Comparison of ENCODE assay signal across 20 cellular contexts in genomic region chr19:10670876-10671804, GRCh38. TPM values are rescaled to one million over a fixed set of nuclear protein-coding genes. Genes with fewer than 3 reads are reported as not detected.
DNase-seq lines count a peak whose midpoint lies in the region; ATAC-seq and TF ChIP-seq lines count a peak whose summit lies in the region.
"Had no signal": no experiment of that assay in that cellular context is flagged by ENCODE, and none has a peak within 500 bp of the region (broad histone marks: within the 10 kb centered on the region; RNA-seq: fewer than 3 reads in every experiment).

No MANE protein-coding gene starts in this region.

- TF ChIP-seq CTCF in activated CD8-positive, alpha-beta T cell treated with anti-CD3 and anti-CD28 coated beads for 36 hours (IDR thresholded peaks at IDR 0.05): no peak
- no peak for TF ChIP-seq CTCF in osteoblast (IDR thresholded peaks at IDR 0.05; ENCODE audit: extremely low read depth, low read depth, low read length)

- no peaks in the 10 kb centered on the region for H3K27me3 ChIP-seq in osteoblast (ENCODE audit: insufficient read depth, low read length)
- H3K27me3 ChIP-seq: left lung, tibial nerve had no signal

- CTCF ChIA-PET in activated CD8-positive, alpha-beta T cell treated with anti-CD3 and anti-CD28 coated beads, Interleukin-2, amount 10 ng/mL, durations not matched to agents 7 days and 5 days (lab: Charles Lee): interaction anchor here (1.4 kb wide), 1 partner anchor 90 kb away, joined by 6 read pairs; no protein-coding TSS in a partner anchor
- CTCF ChIA-PET in activated CD8-positive, alpha-beta T cell treated with anti-CD3 and anti-CD28 coated beads for 36 hours (lab: Charles Lee): interaction anchor here (1.1 to 2.2 kb wide), 5 partner anchors 9 to 46 kb away, joined by 3 to 7 read pairs (median 5); partner anchors contain the start of genes DNM2 and QTRT1

- peaks cover 48% of the 10 kb centered on the region for H3K36me3 Mint-ChIP-seq in activated CD8-positive, alpha-beta T cell treated with anti-CD3 and anti-CD28 coated beads, Interleukin-2, amount 10 ng/mL, durations not matched to agents 7 days and 5 days (ENCODE audit: low read depth)
- peaks cover 49% of the 10 kb centered on the region for H3K36me3 Mint-ChIP-seq in activated CD8-positive, alpha-beta T cell treated with anti-CD3 and anti-CD28 coated beads for 36 hours (ENCODE audit: low read depth)
- H3K36me3 Mint-ChIP-seq in IgD-negative memory B cell: peaks cover 2% of the 10 kb centered on the region
- peaks cover 63% of the 10 kb centered on the region for H3K36me3 Mint-ChIP-seq in central memory CD8-positive, alpha-beta T cell (ENCODE audit: insufficient read depth)

- H3K4me1 ChIP-seq in osteoblast (ENCODE audit: insufficient read depth, low read length): peaks cover 7% of the 10 kb centered on the region

- POLR2A ChIA-PET in activated CD8-positive, alpha-beta T cell treated with anti-CD3 and anti-CD28 coated beads, Interleukin-2, amount 10 ng/mL, durations not matched to agents 7 days and 5 days (lab: Charles Lee): interaction anchor here (1.0 kb wide), 1 partner anchor 12 kb away, joined by 6 read pairs; no protein-coding TSS in a partner anchor
- POLR2A ChIA-PET in activated CD8-positive, alpha-beta T cell treated with anti-CD3 and anti-CD28 coated beads for 36 hours (lab: Charles Lee): interaction anchor here (0.7 to 2.7 kb wide), 12 partner anchors 9 to 31 kb away, joined by 3 to 22 read pairs (median 4); no protein-coding TSS in a partner anchor

- H3K79me2 ChIP-seq in osteoblast (ENCODE audit: insufficient read depth, low read length): peaks cover 97% of the 10 kb centered on the region

- no peaks in the 10 kb centered on the region for H3K27me3 Mint-ChIP-seq in activated CD8-positive, alpha-beta T cell treated with anti-CD3 and anti-CD28 coated beads, Interleukin-2, amount 10 ng/mL, durations not matched to agents 7 days and 5 days (ENCODE audit: low read depth)
- H3K27me3 Mint-ChIP-seq in activated CD8-positive, alpha-beta T cell treated with anti-CD3 and anti-CD28 coated beads for 36 hours: no peaks in the 10 kb centered on the region
- H3K27me3 Mint-ChIP-seq in IgD-negative memory B cell: no peaks in the 10 kb centered on the region
- no peaks in the 10 kb centered on the region for H3K27me3 Mint-ChIP-seq in central memory CD8-positive, alpha-beta T cell
- H3K27me3 Mint-ChIP-seq: activated B cell treated with CpG ODN at 0.5 μM for 24 hours had no signal

- H3K4me2 ChIP-seq in osteoblast (ENCODE audit: insufficient read depth, low read length): no peak overlapping the region

- peak overlapping the region; percentile 17 for H3K27ac ChIP-seq in osteoblast (ENCODE audit: low read depth, low read length)
- H3K27ac ChIP-seq: 22Rv1, left lung, prostate gland, tibial nerve had no signal

- peaks cover 69% of the 10 kb centered on the region for H4K20me1 ChIP-seq in osteoblast (ENCODE audit: insufficient read depth, low read length)

- H3K4me3 Mint-ChIP-seq in activated CD8-positive, alpha-beta T cell treated with anti-CD3 and anti-CD28 coated beads, Interleukin-2, amount 10 ng/mL, durations not matched to agents 7 days and 5 days: no peak overlapping the region
- H3K4me3 Mint-ChIP-seq in activated CD8-positive, alpha-beta T cell treated with anti-CD3 and anti-CD28 coated beads for 36 hours: no peak overlapping the region
- no peak overlapping the region for H3K4me3 Mint-ChIP-seq in IgD-negative memory B cell
- no peak overlapping the region for H3K4me3 Mint-ChIP-seq in central memory CD8-positive, alpha-beta T cell
- H3K4me3 Mint-ChIP-seq: activated B cell treated with CpG ODN at 0.5 μM for 24 hours had no signal

- intact Hi-C loops in activated CD8-positive, alpha-beta T cell treated with anti-CD3 and anti-CD28 coated beads for 36 hours (cut with micrococcal nuclease): no loop called here

- DNase-seq in activated CD8-positive, alpha-beta T cell treated with anti-CD3 and anti-CD28 coated beads, Interleukin-2, amount 10 ng/mL, durations not matched to agents 7 days and 5 days: no peak
- DNase-seq in activated CD8-positive, alpha-beta T cell treated with anti-CD3 and anti-CD28 coated beads for 36 hours: no peak
- no peak for DNase-seq in central memory CD8-positive, alpha-beta T cell (ENCODE audit: low spot score in 2 of 2)
- DNase-seq in osteoblast (ENCODE audit: insufficient read length, low spot score, missing footprints) (no peak), DMS 273 treated with DMSO at 0.1 percent for 48 hours (lab: John Stamatoyannopoulos, UW) (no peak), nucleus accumbens (lab: John Stamatoyannopoulos, UW) (no peak)
- no peak for DNase-seq in activated CD8-positive, alpha-beta memory T cell treated with anti-CD3 and anti-CD28 coated beads, Interleukin-2, amount 50 U/mL, for 4 hours
- DNase-seq: activated B cell treated with CpG ODN at 0.5 μM for 24 hours; DMS53; foreskin melanocyte; NCI-H1436; NCI-H2227 treated with DMSO at 0.1 percent for 48 hours; NK-92 treated with Interleukin-12 subunit alpha and Interleukin-12 subunit beta, amount 100 ng/mL, for 24 hours; SHP77 treated with DMSO at 0.1 percent for 48 hours; stimulated activated naive CD4-positive, alpha-beta T cell had no signal

- no peak overlapping the region for H3K4me3 ChIP-seq in osteoblast (ENCODE audit: insufficient read depth, low read length)
- H3K4me3 ChIP-seq: left lung, prostate gland, tibial nerve had no signal

- H3K36me3 ChIP-seq in osteoblast (ENCODE audit: insufficient read depth, low read length): peaks cover 48% of the 10 kb centered on the region
- H3K36me3 ChIP-seq: prostate gland had no signal

- no peaks in the 10 kb centered on the region for H3K9me3 ChIP-seq in osteoblast (ENCODE audit: low read depth, low read length)
- H3K9me3 ChIP-seq: left lung, prostate gland, tibial nerve had no signal

- H3K9me3 Mint-ChIP-seq in activated CD8-positive, alpha-beta T cell treated with anti-CD3 and anti-CD28 coated beads, Interleukin-2, amount 10 ng/mL, durations not matched to agents 7 days and 5 days (ENCODE audit: insufficient read depth): no peaks in the 10 kb centered on the region
- no peaks in the 10 kb centered on the region for H3K9me3 Mint-ChIP-seq in activated CD8-positive, alpha-beta T cell treated with anti-CD3 and anti-CD28 coated beads for 36 hours
- no peaks in the 10 kb centered on the region for H3K9me3 Mint-ChIP-seq in IgD-negative memory B cell
- H3K9me3 Mint-ChIP-seq in central memory CD8-positive, alpha-beta T cell: no peaks in the 10 kb centered on the region
- H3K9me3 Mint-ChIP-seq: activated B cell treated with CpG ODN at 0.5 μM for 24 hours had no signal

- no peak overlapping the region for H2AFZ ChIP-seq in osteoblast (ENCODE audit: low read length)

- H3K4me1 Mint-ChIP-seq in activated CD8-positive, alpha-beta T cell treated with anti-CD3 and anti-CD28 coated beads, Interleukin-2, amount 10 ng/mL, durations not matched to agents 7 days and 5 days (ENCODE audit: low read depth): peaks cover 24% of the 10 kb centered on the region
- H3K4me1 Mint-ChIP-seq in activated CD8-positive, alpha-beta T cell treated with anti-CD3 and anti-CD28 coated beads for 36 hours (ENCODE audit: low read depth): peaks cover 30% of the 10 kb centered on the region
- H3K4me1 Mint-ChIP-seq in IgD-negative memory B cell: peaks cover 29 to 38% (median 33%) of the 10 kb centered on the region in 3 donors
- peaks cover 32% of the 10 kb centered on the region for H3K4me1 Mint-ChIP-seq in central memory CD8-positive, alpha-beta T cell

- ATAC-seq in activated CD8-positive, alpha-beta T cell treated with anti-CD3 and anti-CD28 coated beads, Interleukin-2, amount 10 ng/mL, durations not matched to agents 7 days and 5 days: no peak
- ATAC-seq in activated CD8-positive, alpha-beta T cell treated with anti-CD3 and anti-CD28 coated beads for 36 hours: no peak
- ATAC-seq in central memory CD8-positive, alpha-beta T cell (replicated peaks; ENCODE audit: extremely low read depth, poor library complexity, severe bottlenecking): no peak

- peak overlapping the region; percentile 2 for H3K27ac Mint-ChIP-seq in activated CD8-positive, alpha-beta T cell treated with anti-CD3 and anti-CD28 coated beads, Interleukin-2, amount 10 ng/mL, durations not matched to agents 7 days and 5 days
- no peak overlapping the region for H3K27ac Mint-ChIP-seq in activated CD8-positive, alpha-beta T cell treated with anti-CD3 and anti-CD28 coated beads for 36 hours
- peak overlapping the region; percentile 23 to 95 (median 60) for H3K27ac Mint-ChIP-seq in IgD-negative memory B cell
- H3K27ac Mint-ChIP-seq in central memory CD8-positive, alpha-beta T cell (ENCODE audit: low read depth): peak overlapping the region; percentile 53
- H3K27ac Mint-ChIP-seq: activated B cell treated with CpG ODN at 0.5 μM for 24 hours had no signal

RNA-seq across cellular contexts. Expression of gene ILF3, which starts 17.0 kb away (rescaled TPM):
- 100 to 1,000 TPM; 407 to 408 TPM for total RNA-seq in activated CD8-positive, alpha-beta T cell treated with anti-CD3 and anti-CD28 coated beads, Interleukin-2, amount 10 ng/mL, durations not matched to agents 7 days and 5 days
- 100 to 1,000 TPM; 435 to 450 TPM for total RNA-seq in activated CD8-positive, alpha-beta T cell treated with anti-CD3 and anti-CD28 coated beads for 36 hours
- polyA plus RNA-seq in IgD-negative memory B cell: 106 TPM
- total RNA-seq in osteoblast: 105 and 107 TPM in 2 replicates

RNA-seq across cellular contexts. Expression of gene QTRT1, which starts 30.1 kb away (rescaled TPM):
- 10 to 100 TPM; 36.5 to 36.6 TPM for total RNA-seq in activated CD8-positive, alpha-beta T cell treated with anti-CD3 and anti-CD28 coated beads, Interleukin-2, amount 10 ng/mL, durations not matched to agents 7 days and 5 days
- total RNA-seq in activated CD8-positive, alpha-beta T cell treated with anti-CD3 and anti-CD28 coated beads for 36 hours: 10 to 100 TPM; 56.8 to 61.8 TPM
- 53.5 TPM for polyA plus RNA-seq in IgD-negative memory B cell
- 34.0 and 36.5 TPM in 2 replicates for total RNA-seq in osteoblast

RNA-seq across cellular contexts. Expression of gene SLC44A2, which starts 45.8 kb away (rescaled TPM):
- total RNA-seq in activated CD8-positive, alpha-beta T cell treated with anti-CD3 and anti-CD28 coated beads, Interleukin-2, amount 10 ng/mL, durations not matched to agents 7 days and 5 days: 100 to 1,000 TPM; 112 to 121 TPM
- 10 to 100 TPM; 66.0 to 71.4 TPM for total RNA-seq in activated CD8-positive, alpha-beta T cell treated with anti-CD3 and anti-CD28 coated beads for 36 hours
- 332 TPM for polyA plus RNA-seq in IgD-negative memory B cell
- total RNA-seq in osteoblast: 43.0 and 49.9 TPM in 2 replicates

RNA-seq across cellular contexts. Expression of gene DNM2, which starts 46.7 kb away (rescaled TPM):
- 100 to 1,000 TPM; 239 to 240 TPM for total RNA-seq in activated CD8-positive, alpha-beta T cell treated with anti-CD3 and anti-CD28 coated beads, Interleukin-2, amount 10 ng/mL, durations not matched to agents 7 days and 5 days
- total RNA-seq in activated CD8-positive, alpha-beta T cell treated with anti-CD3 and anti-CD28 coated beads for 36 hours: 100 to 1,000 TPM; 151 to 153 TPM
- polyA plus RNA-seq in IgD-negative memory B cell: 109 TPM
- total RNA-seq in osteoblast: 89.6 and 102 TPM in 2 replicates
